8 cellular contexts compared by ENCODE assay signal in genomic region chr17:42937712-42938596, GRCh38. TPM values are rescaled to one million over a fixed set of nuclear protein-coding genes. Genes with fewer than 3 reads are reported as not detected.
A peak's percentile ranks its signal among the peaks of the same experiment; 100 is the strongest.
DNase-seq lines count a peak whose midpoint lies in the region; ATAC-seq and TF ChIP-seq lines count a peak whose summit lies in the region.

No MANE protein-coding gene starts in this region.

- TF ChIP-seq CTCF in AG04450 (IDR thresholded peaks at IDR 0.05; ENCODE audit: low read depth, low read length) = peak; percentile 79
- TF ChIP-seq CTCF in GM12873 (IDR thresholded peaks at IDR 0.05; ENCODE audit: insufficient read depth, low read depth, low read length, missing control alignments) = peak; percentile 58
- TF ChIP-seq CTCF in WTC11 (IDR thresholded peaks at IDR 0.05) = no peak
- TF ChIP-seq CTCF in fibroblast of mammary gland (conservative IDR thresholded peaks at IDR 0.05; ENCODE audit: control insufficient read depth, insufficient read depth, low read depth, low read length) = peak; percentile 78
- TF ChIP-seq CTCF in neural progenitor cell (IDR thresholded peaks at IDR 0.05) = peak; percentile 75

- H3K9me3 ChIP-seq in AG04450 (ENCODE audit: control insufficient read depth, insufficient read depth, low read length) = no peaks in the 10 kb centered on the region
- no peaks in the 10 kb centered on the region for H3K9me3 ChIP-seq in neural progenitor cell (ENCODE audit: low read depth)

- H3K36me3 Mint-ChIP-seq in WTC11 (no peaks in the 10 kb centered on the region), neural progenitor cell (no peaks in the 10 kb centered on the region)

- H3K27me3 Mint-ChIP-seq in WTC11 (ENCODE audit: low read depth) (no peaks in the 10 kb centered on the region), neural progenitor cell (ENCODE audit: insufficient read depth, low read depth) (peaks cover 4% of the 10 kb centered on the region)

- no peak overlapping the region for H3K27ac Mint-ChIP-seq in WTC11
- no peak overlapping the region for H3K27ac Mint-ChIP-seq in neural progenitor cell

- ATAC-seq in WTC11 = peak; percentile 92
- ATAC-seq in GM18861 (IDR thresholded peaks at IDR 0.05; ENCODE audit: unreplicated experiment) = no peak

- no peak overlapping the region for H3K27ac ChIP-seq in AG04450 (ENCODE audit: low read depth, low read length)
- H3K27ac ChIP-seq in neural progenitor cell = no peak overlapping the region

- no peaks in the 10 kb centered on the region for H3K4me1 Mint-ChIP-seq in WTC11
- no peaks in the 10 kb centered on the region for H3K4me1 Mint-ChIP-seq in neural progenitor cell

- no peaks in the 10 kb centered on the region for H3K4me1 ChIP-seq in neural progenitor cell

- no peaks in the 10 kb centered on the region for H4K20me1 ChIP-seq in neural progenitor cell (ENCODE audit: low read depth)

- no peaks in the 10 kb centered on the region for H3K79me2 ChIP-seq in neural progenitor cell (ENCODE audit: low read depth)

- H3K9ac ChIP-seq in neural progenitor cell = no peak overlapping the region

- H2AFZ ChIP-seq in neural progenitor cell (replicated peaks) = no peak overlapping the region

- H3K4me3 Mint-ChIP-seq in WTC11 (no peak overlapping the region), neural progenitor cell (no peak overlapping the region)

- H3K9me3 Mint-ChIP-seq in WTC11 = no peaks in the 10 kb centered on the region
- H3K9me3 Mint-ChIP-seq in neural progenitor cell = no peaks in the 10 kb centered on the region

- DNase-seq in AG04450 (ENCODE audit: low read depth, low spot score) = no peak
- peak; percentile 46 for DNase-seq in NCI-H2107 treated with DMSO at 0.1 percent for 48 hours (lab: John Stamatoyannopoulos, UW; ENCODE audit: unreplicated experiment)
- peak; percentile 66 for DNase-seq in WTC11 (ENCODE audit: low spot score)
- peak; percentile 66 for DNase-seq in fibroblast of mammary gland (ENCODE audit: low read depth)
- peak; percentile 82 for DNase-seq in neural progenitor cell (ENCODE audit: low spot score)
- DNase-seq in activated effector memory CD4-positive, alpha-beta T cell treated with Interleukin-2 at 50 U/mL for 16 hours = no peak

- POLR2A ChIA-PET in AG04450 (lab: Yijun Ruan, JAX) (no interaction called here), WTC11 (lab: Charles Lee) (no interaction called here)

- no peaks in the 10 kb centered on the region for H3F3A ChIP-seq in neural progenitor cell (ENCODE audit: low read depth)

- H3K4me3 ChIP-seq in AG04450 (ENCODE audit: low read depth, low read length) = no peak overlapping the region
- no peak overlapping the region for H3K4me3 ChIP-seq in fibroblast of mammary gland (ENCODE audit: control insufficient read depth, low read depth, low read length)
- no peak overlapping the region for H3K4me3 ChIP-seq in neural progenitor cell

- peaks cover 13% of the 10 kb centered on the region for H3K27me3 ChIP-seq in AG04450 (ENCODE audit: control insufficient read depth, insufficient read depth, low read length)
- no peaks in the 10 kb centered on the region for H3K27me3 ChIP-seq in neural progenitor cell

- no peaks in the 10 kb centered on the region for H3K36me3 ChIP-seq in neural progenitor cell

- CTCF ChIA-PET in AG04450 (lab: Charles Lee) (interaction anchor here (0.6 to 4.8 kb wide), 17 partner anchors 9 to 332 kb away, joined by 3 to 98 read pairs (median 4); partner anchors contain the start of genes AOC2, AOC3 and BECN1), WTC11 (lab: Charles Lee) (interaction anchor here (0.5 to 2.3 kb wide), 18 partner anchors 9 to 360 kb away, joined by 3 to 14 read pairs (median 4); partner anchors contain the start of genes AOC2, BECN1 and PSMC3IP)

- H3K4me2 ChIP-seq in neural progenitor cell = no peak overlapping the region

TF ChIP-seq in WTC11, 78 proteins besides CTCF, POLR2A, EP300 and RAD21 (continues in another document):
- TF ChIP-seq E2F1 (CRISPR knock-in tag; IDR thresholded peaks at IDR 0.05) (no peak), ZNF219 (CRISPR knock-in tag; IDR thresholded peaks at IDR 0.05; ENCODE audit: borderline replicate concordance) (no peak), NFYB (CRISPR knock-in tag; conservative IDR thresholded peaks at IDR 0.05; ENCODE audit: low read depth) (no peak), JUN (CRISPR knock-in tag; IDR thresholded peaks at IDR 0.05) (no peak), ZNF121 (CRISPR knock-in tag; IDR thresholded peaks at IDR 0.05) (no peak), ZNF138 (CRISPR knock-in tag; conservative IDR thresholded peaks at IDR 0.05) (no peak), MXD4 (CRISPR knock-in tag; IDR thresholded peaks at IDR 0.05; ENCODE audit: borderline replicate concordance) (no peak), CREB1 (CRISPR knock-in tag; IDR thresholded peaks at IDR 0.05) (no peak), ZNF423 (CRISPR knock-in tag; IDR thresholded peaks at IDR 0.05) (no peak), SOX15 (CRISPR knock-in tag; IDR thresholded peaks at IDR 0.05) (no peak), NFATC4 (CRISPR knock-in tag; IDR thresholded peaks at IDR 0.05) (no peak), ZSCAN18 (CRISPR knock-in tag; IDR thresholded peaks at IDR 0.05) (no peak), MAX (CRISPR knock-in tag; IDR thresholded peaks at IDR 0.05) (no peak), MLX (CRISPR knock-in tag; IDR thresholded peaks at IDR 0.05) (no peak), FOXJ3 (CRISPR knock-in tag; IDR thresholded peaks at IDR 0.05; ENCODE audit: borderline replicate concordance) (no peak), NFE2L1 (CRISPR knock-in tag; IDR thresholded peaks at IDR 0.05) (no peak), STAT6 (CRISPR knock-in tag; conservative IDR thresholded peaks at IDR 0.05; ENCODE audit: low read depth) (no peak)

RNA-seq across cellular contexts. Expression of gene AARSD1, which starts 26.3 kb away (rescaled TPM):
- 39.7 and 39.8 TPM in 2 replicates for polyA plus RNA-seq in AG04450 (2011; rRNA removed)
- 30.9 and 33.0 TPM in 2 replicates for polyA minus RNA-seq in AG04450 (2011; rRNA and poly(A)+ RNA removed)
- total RNA-seq in WTC11 (2021) (44.3 to 61.5 TPM (median 49.2 TPM) in 3 replicates), neural progenitor cell (ENCODE audit: low replicate concordance) (23.7 and 36.5 TPM in 2 replicates)

RNA-seq across cellular contexts. Expression of gene G6PC1, which starts 37.4 kb away (rescaled TPM):
- polyA plus RNA-seq in AG04450 (2011; rRNA removed) = not detected in 2 replicates
- polyA minus RNA-seq in AG04450 (2011; rRNA and poly(A)+ RNA removed) = not detected in 2 replicates
- 0.37 TPM in 1 of 3 replicates, not detected in the others for total RNA-seq in WTC11 (2021)
- not detected in 2 replicates for total RNA-seq in neural progenitor cell (ENCODE audit: low replicate concordance)

RNA-seq across cellular contexts. Expression of gene PTGES3L, which starts 41.9 kb away (rescaled TPM):
- 1.8 and 1.9 TPM in 2 replicates for polyA plus RNA-seq in AG04450 (2011; rRNA removed)
- polyA minus RNA-seq in AG04450 (2011; rRNA and poly(A)+ RNA removed) = 0.46 and 3.6 TPM in 2 replicates
- total RNA-seq in WTC11 (2021) = 1.8 to 2.5 TPM (median 2.1 TPM) in 3 replicates
- 2.6 and 7.7 TPM in 2 replicates for total RNA-seq in neural progenitor cell (ENCODE audit: low replicate concordance)

RNA-seq across cellular contexts. Expression of gene RUNDC1, which starts 42.4 kb away (rescaled TPM):
- 8.7 and 9.4 TPM in 2 replicates for polyA plus RNA-seq in AG04450 (2011; rRNA removed)
- 7.4 and 9.2 TPM in 2 replicates for polyA minus RNA-seq in AG04450 (2011; rRNA and poly(A)+ RNA removed)
- total RNA-seq in WTC11 (2021) = 12.2 to 14.2 TPM (median 12.7 TPM) in 3 replicates
- total RNA-seq in neural progenitor cell (ENCODE audit: low replicate concordance) = 11.4 and 12.6 TPM in 2 replicates

Comparison
In these comparisons a context has a peak if more than half of its experiments do, and no peak if none do; other contexts are left out.
1. DNase-seq: peak in NCI-H2107 treated with DMSO at 0.1 percent for 48 hours (single experiment), WTC11 (single experiment), fibroblast of mammary gland (single experiment) and neural progenitor cell (single experiment); none in AG04450 (single experiment) and activated effector memory CD4-positive, alpha-beta T cell treated with Interleukin-2 at 50 U/mL for 16 hours (single experiment).